Comparison of ENCODE assay signal across 8 cellular contexts in genomic region chrX:119880552-119881437, GRCh38. TPM values are rescaled to one million over a fixed set of nuclear protein-coding genes. Genes with fewer than 3 reads are reported as not detected.
DNase-seq lines count a peak whose midpoint lies in the region; ATAC-seq and TF ChIP-seq lines count a peak whose summit lies in the region.

No MANE protein-coding gene starts in this region.

- H3K36me3 Mint-ChIP-seq in WTC11 (peaks cover 14% of the 10 kb centered on the region), nephron (ENCODE audit: low read depth) (peaks cover 8% of the 10 kb centered on the region)

- no peaks in the 10 kb centered on the region for H3K27me3 Mint-ChIP-seq in WTC11 (ENCODE audit: low read depth)
- no peaks in the 10 kb centered on the region for H3K27me3 Mint-ChIP-seq in nephron (ENCODE audit: low read depth)

- CTCF ChIA-PET in WTC11 (lab: Charles Lee) = interaction anchor here (0.5 to 1.0 kb wide), 5 partner anchors 15 to 189 kb away, joined by 3 read pairs; partner anchors contain the start of genes AKAP14, RPL39 and UPF3B

- ATAC-seq in HG02610 (IDR thresholded peaks at IDR 0.05; ENCODE audit: unreplicated experiment) (peak; percentile 74), WTC11 (peak; percentile 90)

- POLR2A ChIA-PET in WTC11 (lab: Charles Lee) = no interaction called here

- TF ChIP-seq CTCF in GM12872 (IDR thresholded peaks at IDR 0.05; ENCODE audit: insufficient read depth, low read depth, low read length) (peak; percentile 78), WTC11 (IDR thresholded peaks at IDR 0.05) (no peak), epithelial cell of esophagus (IDR thresholded peaks at IDR 0.05; ENCODE audit: insufficient read depth, low read depth, low read length, missing control alignments) (peak; percentile 73), nephron (IDR thresholded peaks at IDR 0.05; ENCODE audit: unreplicated experiment in 3 of 3) (peak; percentile 48 to 53 (median 50))

- no peak overlapping the region for H3K4me3 ChIP-seq in epithelial cell of esophagus (ENCODE audit: low read length)

- H3K4me1 Mint-ChIP-seq in WTC11 = no peaks in the 10 kb centered on the region
- no peaks in the 10 kb centered on the region for H3K4me1 Mint-ChIP-seq in nephron

- no peaks in the 10 kb centered on the region for H3K9me3 Mint-ChIP-seq in WTC11
- peaks cover 4% of the 10 kb centered on the region for H3K9me3 Mint-ChIP-seq in nephron

- DNase-seq in AG08396 (ENCODE audit: low spot score) = peak; percentile 69
- peak; percentile 59 to 66 for DNase-seq in NCI-H2081 (lab: John Stamatoyannopoulos, UW)
- DNase-seq in WTC11 (ENCODE audit: low spot score) = no peak
- peak; percentile 61 for DNase-seq in epithelial cell of esophagus (ENCODE audit: low read depth)
- DNase-seq in mesenteric fat pad (ENCODE audit: low spot score) = no peak

- H3K27ac Mint-ChIP-seq in WTC11 (peak overlapping the region; percentile 25), nephron (no peak overlapping the region)

- H3K4me3 Mint-ChIP-seq in WTC11 = no peak overlapping the region
- no peak overlapping the region for H3K4me3 Mint-ChIP-seq in nephron

TF ChIP-seq in WTC11, 78 proteins besides CTCF, POLR2A, EP300 and RAD21:
- TF ChIP-seq SOX15 (CRISPR knock-in tag; IDR thresholded peaks at IDR 0.05) (no peak), GABPB1 (CRISPR knock-in tag; IDR thresholded peaks at IDR 0.05) (no peak), ZNF232 (CRISPR knock-in tag; IDR thresholded peaks at IDR 0.05) (no peak), ZNF425 (CRISPR knock-in tag; conservative IDR thresholded peaks at IDR 0.05) (no peak), CREB1 (CRISPR knock-in tag; IDR thresholded peaks at IDR 0.05) (no peak), ZNF219 (CRISPR knock-in tag; IDR thresholded peaks at IDR 0.05; ENCODE audit: borderline replicate concordance) (no peak), ZNF512 (CRISPR knock-in tag; IDR thresholded peaks at IDR 0.05; ENCODE audit: borderline replicate concordance) (no peak), ATF1 (CRISPR knock-in tag; IDR thresholded peaks at IDR 0.05) (no peak), ZMAT4 (CRISPR knock-in tag; IDR thresholded peaks at IDR 0.05) (no peak), ZNF138 (CRISPR knock-in tag; conservative IDR thresholded peaks at IDR 0.05) (no peak), ZBTB21 (CRISPR knock-in tag; IDR thresholded peaks at IDR 0.05; ENCODE audit: borderline replicate concordance) (no peak), GRHL2 (CRISPR knock-in tag; IDR thresholded peaks at IDR 0.05; ENCODE audit: insufficient replicate concordance, severe bottlenecking) (no peak), EMX1 (CRISPR knock-in tag; IDR thresholded peaks at IDR 0.05) (no peak), FOXP4 (CRISPR knock-in tag; IDR thresholded peaks at IDR 0.05) (no peak), SP1 (CRISPR knock-in tag; conservative IDR thresholded peaks at IDR 0.05) (no peak), ATF6 (CRISPR knock-in tag; IDR thresholded peaks at IDR 0.05) (no peak), MLX (CRISPR knock-in tag; IDR thresholded peaks at IDR 0.05) (no peak), TCF7 (CRISPR knock-in tag; IDR thresholded peaks at IDR 0.05; ENCODE audit: low read depth) (no peak)

RNA-seq across cellular contexts. Expression of gene NDUFA1, which starts 9.2 kb away (rescaled TPM):
- total RNA-seq in WTC11 (2021) (84.3 to 89.9 TPM (median 89.4 TPM) in 3 replicates), mesenteric fat pad (88.8 TPM)

RNA-seq across cellular contexts. Expression of gene RNF113A, which starts 9.3 kb away (rescaled TPM):
- 16.5 to 16.9 TPM (median 16.6 TPM) in 3 replicates for total RNA-seq in WTC11 (2021)
- 10.1 TPM for total RNA-seq in mesenteric fat pad

RNA-seq across cellular contexts. Expression of gene AKAP14, which starts 14.9 kb away (rescaled TPM):
- total RNA-seq in WTC11 (2021) (0.85 to 1.6 TPM in 2 of 3 replicates, not detected in the other), mesenteric fat pad (not detected)

RNA-seq across cellular contexts. Expression of gene UPF3B, which starts 28.0 kb away (rescaled TPM):
- total RNA-seq in WTC11 (2021) (19.2 to 23.1 TPM (median 23.0 TPM) in 3 replicates), mesenteric fat pad (4.8 TPM)

Comparison
In these comparisons a context has a peak if more than half of its experiments do, and no peak if none do; other contexts are left out.
1. DNase-seq: peak in AG08396 (single experiment), NCI-H2081 (2 of 2) and epithelial cell of esophagus (single experiment); none in WTC11 (single experiment) and mesenteric fat pad (single experiment).